ENCODE assay signal across 19 cellular contexts in genomic region chr5:154464435-154464834, GRCh38. TPM values are rescaled to one million over a fixed set of nuclear protein-coding genes. Genes with fewer than 3 reads are reported as not detected.
DNase-seq lines count a peak whose midpoint lies in the region; ATAC-seq and TF ChIP-seq lines count a peak whose summit lies in the region.
"Had no signal": no experiment of that assay in that cellular context is flagged by ENCODE, and none has a peak within 500 bp of the region (broad histone marks: within the 10 kb centered on the region; RNA-seq: fewer than 3 reads in every experiment).

No MANE protein-coding gene starts in this region.

- DNase-seq in LNCaP clone FGC (ENCODE audit: low read depth), result peak; percentile 44
- DNase-seq in myocyte (ENCODE audit: low read depth), result peak; percentile 48
- no peak for DNase-seq in activated CD8-positive, alpha-beta memory T cell treated with anti-CD3 and anti-CD28 coated beads, Interleukin-2, amount 50 U/mL, for 48 hours
- no peak for DNase-seq in DMS53 (lab: John Stamatoyannopoulos, UW)
- DNase-seq: C1 segment of cervical spinal cord; CD4-positive, alpha-beta memory T cell; COR-L47; DND-41; H9 had no signal

- H3K27ac ChIP-seq in VCaP, result peak overlapping the region; percentile 48

- no peak overlapping the region for H3K4me3 ChIP-seq in LNCaP clone FGC (ENCODE audit: low read depth, low read length)
- H3K4me3 ChIP-seq: GM23338 had no signal

- ATAC-seq in GM21786 (IDR thresholded peaks at IDR 0.05; ENCODE audit: unreplicated experiment), result no peak
- ATAC-seq: GM23338, HCT116 had no signal

- TF ChIP-seq CTCF in LNCaP clone FGC (IDR thresholded peaks at IDR 0.05; ENCODE audit: control insufficient read depth, extremely low read depth, insufficient read depth) (no peak), VCaP (conservative IDR thresholded peaks at IDR 0.05) (no peak)

RNA-seq across cellular contexts. Expression of gene HAND1, which starts 13.6 kb away (rescaled TPM):
- total RNA-seq in myocyte, result not detected in 2 replicates
- polyA plus RNA-seq in myocyte (2012), result not detected
- total RNA-seq: A172; A673; Calu3; CD4-positive, alpha-beta memory T cell; GM23338; H4; H9; HFFc6 had no signal
- polyA plus RNA-seq: BJ; CD4-positive, alpha-beta memory T cell; GM23338 had no signal

RNA-seq across cellular contexts. Expression of gene SAP30L, which starts 18.6 kb away (rescaled TPM):
- total RNA-seq in myocyte, result 20.2 and 23.4 TPM in 2 replicates
- 33.0 TPM for polyA plus RNA-seq in myocyte (2012)

Comparison
In these comparisons a context has a peak if more than half of its experiments do, and no peak if none do; other contexts are left out.
1. DNase-seq: peak in LNCaP clone FGC (single experiment) and myocyte (single experiment); none in activated CD8-positive, alpha-beta memory T cell treated with anti-CD3 and anti-CD28 coated beads, Interleukin-2, amount 50 U/mL, for 48 hours (single experiment) and DMS53 (single experiment).